16 cellular contexts compared by ENCODE assay signal in the genomic region with DNA sequence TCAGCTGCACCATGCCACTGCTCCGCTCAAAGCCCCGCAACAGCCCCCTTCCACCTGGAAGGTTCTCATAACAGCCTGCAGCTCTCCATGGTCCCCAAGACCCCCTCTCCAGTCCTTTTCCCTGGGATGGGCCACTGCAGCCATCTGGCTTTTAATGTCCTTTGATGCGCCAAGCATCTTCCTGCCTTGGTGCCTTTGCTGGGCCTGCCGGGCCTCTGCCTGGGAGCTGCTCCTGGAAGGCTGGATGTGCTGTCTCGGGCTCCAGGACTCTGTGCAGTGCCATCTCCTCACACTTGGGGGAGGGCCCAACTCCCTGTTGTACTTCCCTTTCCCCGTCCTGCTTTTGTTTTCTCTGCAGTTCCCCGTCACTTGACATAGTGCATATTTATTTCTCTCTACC.
DNase-seq lines count a peak whose midpoint lies in the region; ATAC-seq lines count a peak whose summit lies in the region.
"Had no signal": no experiment of that assay in that cellular context is flagged by ENCODE, and none has a peak within 500 bp of the region (broad histone marks: within the 10 kb centered on the region; RNA-seq: fewer than 3 reads in every experiment).

No MANE protein-coding gene starts in this region.

- H3K4me2 ChIP-seq in neuronal stem cell (ENCODE audit: insufficient read depth, low read length, poor library complexity, severe bottlenecking) = no peak overlapping the region
- H3K4me2 ChIP-seq: BLaER1 treated with 17β-estradiol and CSF1 and Interleukin-3, amounts not matched to agents 10 nM and 100 nM had no signal

- H3K27ac ChIP-seq in CD4-positive, CD25-positive, alpha-beta regulatory T cell (ENCODE audit: insufficient read depth, low read length, poor library complexity, severe bottlenecking) = no peak overlapping the region
- H3K27ac ChIP-seq in neuronal stem cell (replicated peaks; ENCODE audit: low read length) = no peak overlapping the region
- H3K27ac ChIP-seq: BLaER1 treated with 17β-estradiol and CSF1 and Interleukin-3, amounts not matched to agents 10 nM and 100 nM; HL-60 had no signal

- H3K27me3 Mint-ChIP-seq in activated CD4-positive, alpha-beta T cell treated with anti-CD3 and anti-CD28 coated beads, Interleukin-2, amount 10 ng/mL, durations not matched to agents 24 days and 14 days = no peaks in the 10 kb centered on the region
- no peaks in the 10 kb centered on the region for H3K27me3 Mint-ChIP-seq in CD4-positive, CD25-positive, alpha-beta regulatory T cell
- H3K27me3 Mint-ChIP-seq in central memory CD8-positive, alpha-beta T cell = no peaks in the 10 kb centered on the region
- H3K27me3 Mint-ChIP-seq: CD4-positive, alpha-beta T cell had no signal

- H3K9ac ChIP-seq in neuronal stem cell (ENCODE audit: low read depth, low read length, poor library complexity) = no peak overlapping the region
- H3K9ac ChIP-seq: BLaER1 treated with 17β-estradiol and CSF1 and Interleukin-3, amounts not matched to agents 10 nM and 100 nM had no signal

- H3K36me3 Mint-ChIP-seq in activated CD4-positive, alpha-beta T cell treated with anti-CD3 and anti-CD28 coated beads, Interleukin-2, amount 10 ng/mL, durations not matched to agents 24 days and 14 days (ENCODE audit: low read depth) = peaks cover 61% of the 10 kb centered on the region
- H3K36me3 Mint-ChIP-seq in CD4-positive, CD25-positive, alpha-beta regulatory T cell = peaks cover 72% of the 10 kb centered on the region
- H3K36me3 Mint-ChIP-seq in central memory CD8-positive, alpha-beta T cell (ENCODE audit: insufficient read depth) = peaks cover 45% of the 10 kb centered on the region

- no peak overlapping the region for H3K4me3 ChIP-seq in CD4-positive, CD25-positive, alpha-beta regulatory T cell (ENCODE audit: low read depth, low read length)
- H3K4me3 ChIP-seq in neuronal stem cell (ENCODE audit: low read length in 2 of 2) = no peak overlapping the region
- H3K4me3 ChIP-seq: BLaER1 treated with 17β-estradiol and CSF1 and Interleukin-3, amounts not matched to agents 10 nM and 100 nM had no signal

- WGBS in neuronal stem cell (ENCODE audit: extremely low coverage in 2 of 2, insufficient read length in 2 of 2, insufficient replicate concordance in 1 of 2), 2 donors = no CpG with 5 or more reads among the region's 7 CpGs

- no peak for ATAC-seq in CD4-positive, CD25-positive, alpha-beta regulatory T cell (ENCODE audit: low read depth in 2 of 2)
- ATAC-seq in central memory CD8-positive, alpha-beta T cell (replicated peaks; ENCODE audit: extremely low read depth, poor library complexity, severe bottlenecking) = no peak

- no peak overlapping the region for H4K91ac ChIP-seq in neuronal stem cell (ENCODE audit: low read depth, low read length, poor library complexity)

- intact Hi-C loops in activated CD4-positive, alpha-beta T cell treated with anti-CD3 and anti-CD28 coated beads, Interleukin-2, amount 10 ng/mL, durations not matched to agents 24 days and 14 days (cut with micrococcal nuclease) = no loop called here

- no peak overlapping the region for H2BK5ac ChIP-seq in neuronal stem cell (ENCODE audit: low read length)

- no peak overlapping the region for H2AK5ac ChIP-seq in neuronal stem cell (ENCODE audit: low read depth, low read length)

- H2BK12ac ChIP-seq in neuronal stem cell (ENCODE audit: low read length) = no peak overlapping the region

- H3K4me3 Mint-ChIP-seq in activated CD4-positive, alpha-beta T cell treated with anti-CD3 and anti-CD28 coated beads, Interleukin-2, amount 10 ng/mL, durations not matched to agents 24 days and 14 days = no peak overlapping the region
- no peak overlapping the region for H3K4me3 Mint-ChIP-seq in CD4-positive, CD25-positive, alpha-beta regulatory T cell
- no peak overlapping the region for H3K4me3 Mint-ChIP-seq in central memory CD8-positive, alpha-beta T cell
- H3K4me3 Mint-ChIP-seq: CD4-positive, alpha-beta T cell; HFFc6 had no signal

- no peaks in the 10 kb centered on the region for H3K27me3 ChIP-seq in CD4-positive, CD25-positive, alpha-beta regulatory T cell (ENCODE audit: control insufficient read depth, insufficient read depth, low read length)
- no peaks in the 10 kb centered on the region for H3K27me3 ChIP-seq in neuronal stem cell (ENCODE audit: control insufficient read depth in 3 of 3, insufficient read depth in 3 of 3, low read depth in 1 of 3, low read length in 3 of 3)
- H3K27me3 ChIP-seq: BLaER1 treated with 17β-estradiol and CSF1 and Interleukin-3, amounts not matched to agents 10 nM and 100 nM had no signal

- H3K36me3 ChIP-seq in CD4-positive, CD25-positive, alpha-beta regulatory T cell (ENCODE audit: control insufficient read depth, insufficient read depth, low read length) = peaks cover 89% of the 10 kb centered on the region
- peaks cover 6 to 78% of the 10 kb centered on the region in 2 donors for H3K36me3 ChIP-seq in neuronal stem cell (replicated peaks in 1 of 2; ENCODE audit: control insufficient read depth in 2 of 2, insufficient read depth in 2 of 2, low read length in 2 of 2)

- H3K9me3 Mint-ChIP-seq in activated CD4-positive, alpha-beta T cell treated with anti-CD3 and anti-CD28 coated beads, Interleukin-2, amount 10 ng/mL, durations not matched to agents 24 days and 14 days = no peaks in the 10 kb centered on the region
- no peaks in the 10 kb centered on the region for H3K9me3 Mint-ChIP-seq in CD4-positive, CD25-positive, alpha-beta regulatory T cell
- H3K9me3 Mint-ChIP-seq in central memory CD8-positive, alpha-beta T cell = no peaks in the 10 kb centered on the region
- H3K9me3 Mint-ChIP-seq: CD4-positive, alpha-beta T cell; HFFc6 had no signal

- no peak overlapping the region for H3K4ac ChIP-seq in neuronal stem cell (ENCODE audit: low read length)

- H2AFZ ChIP-seq in neuronal stem cell (ENCODE audit: low read length) = no peak overlapping the region

- peaks cover 2% of the 10 kb centered on the region for H3K4me1 Mint-ChIP-seq in activated CD4-positive, alpha-beta T cell treated with anti-CD3 and anti-CD28 coated beads, Interleukin-2, amount 10 ng/mL, durations not matched to agents 24 days and 14 days
- H3K4me1 Mint-ChIP-seq in CD4-positive, CD25-positive, alpha-beta regulatory T cell = peaks cover 0 to 9% (median 4%) of the 10 kb centered on the region in 4 donors
- H3K4me1 Mint-ChIP-seq in central memory CD8-positive, alpha-beta T cell = no peaks in the 10 kb centered on the region

- no peaks in the 10 kb centered on the region for H3K4me1 ChIP-seq in CD4-positive, CD25-positive, alpha-beta regulatory T cell (ENCODE audit: control insufficient read depth, insufficient read depth, low read length, poor library complexity, severe bottlenecking)
- no peaks in the 10 kb centered on the region for H3K4me1 ChIP-seq in neuronal stem cell (ENCODE audit: control insufficient read depth in 2 of 2, insufficient read depth in 1 of 2, low read depth in 1 of 2, low read length in 2 of 2)
- H3K4me1 ChIP-seq: BLaER1 treated with 17β-estradiol and CSF1 and Interleukin-3, amounts not matched to agents 10 nM and 100 nM had no signal

- no peak overlapping the region for H3K14ac ChIP-seq in neuronal stem cell (ENCODE audit: low read length)

- H3K18ac ChIP-seq in neuronal stem cell (ENCODE audit: low read length) = peak overlapping the region; percentile 61

- H3K27ac Mint-ChIP-seq in activated CD4-positive, alpha-beta T cell treated with anti-CD3 and anti-CD28 coated beads, Interleukin-2, amount 10 ng/mL, durations not matched to agents 24 days and 14 days = peak overlapping the region; percentile 27
- peak overlapping the region; percentile 17 to 44 (median 21) for H3K27ac Mint-ChIP-seq in CD4-positive, CD25-positive, alpha-beta regulatory T cell
- peak overlapping the region; percentile 23 for H3K27ac Mint-ChIP-seq in central memory CD8-positive, alpha-beta T cell (ENCODE audit: low read depth)
- H3K27ac Mint-ChIP-seq: CD4-positive, alpha-beta T cell; HFFc6 had no signal

- H4K8ac ChIP-seq in neuronal stem cell (ENCODE audit: low read depth, low read length) = no peak overlapping the region

- DNase-seq in activated CD4-positive, alpha-beta T cell treated with anti-CD3 and anti-CD28 coated beads, Interleukin-2, amount 10 ng/mL, durations not matched to agents 24 days and 14 days = peak; percentile 46
- DNase-seq in activated CD4-positive, alpha-beta T cell treated with anti-CD3 and anti-CD28 coated beads, Interleukin-2, amount 50 U/mL, for 1 hour = no peak
- DNase-seq in CD4-positive, CD25-positive, alpha-beta regulatory T cell = no peak
- no peak for DNase-seq in central memory CD8-positive, alpha-beta T cell (ENCODE audit: low spot score in 2 of 2)
- DNase-seq in neuronal stem cell (ENCODE audit: low spot score) (no peak), NCI-H748 (lab: John Stamatoyannopoulos, UW; ENCODE audit: unreplicated experiment) (no peak)
- no peak for DNase-seq in stimulated activated CD4-positive, alpha-beta T cell treated with anti-CD3 and anti-CD28 coated beads, Interleukin-4, amount 100 ng/mL, for 4 hours
- DNase-seq: 8988T; AML-193; Calu3; CD4-positive, alpha-beta T cell; DMS 273 treated with DMSO at 0.1 percent for 48 hours; HCEC 1CT; HFFc6 had no signal

- H2BK15ac ChIP-seq in neuronal stem cell (ENCODE audit: low read length) = no peak overlapping the region

- H3K9me3 ChIP-seq in CD4-positive, CD25-positive, alpha-beta regulatory T cell (ENCODE audit: control insufficient read depth in 2 of 2, low read length in 2 of 2) = no peaks in the 10 kb centered on the region
- no peaks in the 10 kb centered on the region for H3K9me3 ChIP-seq in neuronal stem cell (replicated peaks in 1 of 2; ENCODE audit: control insufficient read depth in 2 of 2, insufficient read depth in 1 of 2, low read depth in 1 of 2, low read length in 2 of 2)
- H3K9me3 ChIP-seq: BLaER1 treated with 17β-estradiol and CSF1 and Interleukin-3, amounts not matched to agents 10 nM and 100 nM had no signal

- no peak overlapping the region for H3K23ac ChIP-seq in neuronal stem cell (ENCODE audit: low read depth, low read length, poor library complexity)

- no peaks in the 10 kb centered on the region for H3K79me1 ChIP-seq in neuronal stem cell (ENCODE audit: low read depth, low read length)

- no peak overlapping the region for H2BK120ac ChIP-seq in neuronal stem cell (ENCODE audit: low read depth, low read length)
